8 cellular contexts compared by ENCODE assay signal in genomic region chr7:91264924-91265681, GRCh38.
DNase-seq lines count a peak whose midpoint lies in the region; ATAC-seq and TF ChIP-seq lines count a peak whose summit lies in the region.

No MANE protein-coding gene starts in this region.

- peaks cover 83% of the 10 kb centered on the region for H3K27me3 ChIP-seq in neutrophil

- H3K4me1 ChIP-seq in neutrophil (ENCODE audit: control insufficient read depth in 1 of 2, insufficient read depth in 1 of 2, low read depth in 1 of 2, low read length in 1 of 2), result peaks cover 25 to 27% of the 10 kb centered on the region in 2 experiments

- no peak overlapping the region for H3K27ac ChIP-seq in neutrophil

- H3K36me3 ChIP-seq in neutrophil, result no peaks in the 10 kb centered on the region

- H3K9me3 ChIP-seq in neutrophil, result no peaks in the 10 kb centered on the region

- ATAC-seq in GM18519 (IDR thresholded peaks at IDR 0.05; ENCODE audit: low FRiP score, unreplicated experiment) (peak; percentile 32), HG02981 (IDR thresholded peaks at IDR 0.05; ENCODE audit: unreplicated experiment) (peak; percentile 35)

- peak overlapping the region; percentile 56 to 65 for H3K4me3 ChIP-seq in neutrophil (ENCODE audit: low read depth in 1 of 2, low read length in 1 of 2)

- TF ChIP-seq CTCF in neutrophil (IDR thresholded peaks at IDR 0.05), result no peak

- DNase-seq in Ammon's horn (ENCODE audit: low spot score) (peak; percentile 73), NCI-H2107 treated with DMSO at 0.1 percent for 48 hours (lab: John Stamatoyannopoulos, UW; ENCODE audit: unreplicated experiment) (peak; percentile 55), glomerular visceral epithelial cell (ENCODE audit: extremely low spot score) (peak; percentile 71)
- peak; percentile 33 to 41 for DNase-seq in activated T-cell treated with anti-CD3 and anti-CD28 coated beads, Interleukin-2, amount 50 U/mL, for 48 hours
- no peak for DNase-seq in activated effector memory CD4-positive, alpha-beta T cell treated with Interleukin-2 at 50 U/mL for 16 hours
